10 cellular contexts compared by ENCODE assay signal in genomic region chr11:128689946-128690745, GRCh38. TPM values are rescaled to one million over a fixed set of nuclear protein-coding genes. Genes with fewer than 3 reads are reported as not detected.
DNase-seq lines count a peak whose midpoint lies in the region; ATAC-seq and TF ChIP-seq lines count a peak whose summit lies in the region.
"Had no signal": no experiment of that assay in that cellular context is flagged by ENCODE, and none has a peak within 500 bp of the region (broad histone marks: within the 10 kb centered on the region; RNA-seq: fewer than 3 reads in every experiment).

No MANE protein-coding gene starts in this region.

- no peak overlapping the region for H3K27ac ChIP-seq in GM23248
- H3K27ac ChIP-seq in gastrocnemius medialis: peak overlapping the region in 3 of 4 donors; percentile 5 to 83 (median 9)

- H3K27ac Mint-ChIP-seq in chondrocyte (ENCODE audit: unreplicated experiment): peak overlapping the region; percentile 8
- no peak overlapping the region for H3K27ac Mint-ChIP-seq in activated naive CD8-positive, alpha-beta T cell treated with anti-CD3 and anti-CD28 coated beads, Interleukin-2, amount 50 U/mL, for 24 hours
- H3K27ac Mint-ChIP-seq: natural killer cell had no signal

- peak overlapping the region; percentile 54 for H3K4me3 ChIP-seq in GM23248
- H3K4me3 ChIP-seq in iPS-15b (ENCODE audit: low read depth, low read length): peak overlapping the region; percentile 39
- peak overlapping the region; percentile 22 to 57 (median 38) for H3K4me3 ChIP-seq in gastrocnemius medialis

- peaks cover 21% of the 10 kb centered on the region for H3K79me2 ChIP-seq in GM23248 (ENCODE audit: insufficient read depth)

- peaks cover 41% of the 10 kb centered on the region for H3K27me3 Mint-ChIP-seq in chondrocyte (ENCODE audit: low read depth)
- H3K27me3 Mint-ChIP-seq in activated naive CD8-positive, alpha-beta T cell treated with anti-CD3 and anti-CD28 coated beads, Interleukin-2, amount 50 U/mL, for 24 hours: peaks cover 40% of the 10 kb centered on the region

- H3K36me3 ChIP-seq in GM23248 (ENCODE audit: low read depth): no peaks in the 10 kb centered on the region
- no peaks in the 10 kb centered on the region for H3K36me3 ChIP-seq in iPS-15b (ENCODE audit: control insufficient read depth, insufficient read depth, low read length)
- no peaks in the 10 kb centered on the region for H3K36me3 ChIP-seq in gastrocnemius medialis

- no peaks in the 10 kb centered on the region for H3K9me2 ChIP-seq in GM23248 (ENCODE audit: insufficient read depth)

- peak overlapping the region; percentile 47 for H3K9ac ChIP-seq in GM23248
- H3K9ac ChIP-seq in iPS-15b (ENCODE audit: low read depth, low read length): no peak overlapping the region

- in situ Hi-C loops in GM23248 (cut with MboI): no loop called here
- in situ Hi-C loops in gastrocnemius medialis (cut with MboI; ENCODE audit: low sequenced_read_pairs in 4 of 4): no loop called here

- no peaks in the 10 kb centered on the region for H4K20me1 ChIP-seq in GM23248 (ENCODE audit: insufficient read depth)

- H3K9me3 ChIP-seq in GM23248 (ENCODE audit: low read depth) (no peaks in the 10 kb centered on the region), iPS-15b (ENCODE audit: control insufficient read depth, insufficient read depth, low read length) (no peaks in the 10 kb centered on the region), gastrocnemius medialis (no peaks in the 10 kb centered on the region)

- H3K9me3 Mint-ChIP-seq in chondrocyte (ENCODE audit: low read depth): no peaks in the 10 kb centered on the region
- no peaks in the 10 kb centered on the region for H3K9me3 Mint-ChIP-seq in activated naive CD8-positive, alpha-beta T cell treated with anti-CD3 and anti-CD28 coated beads, Interleukin-2, amount 50 U/mL, for 24 hours

- TF ChIP-seq POLR2A in gastrocnemius medialis (IDR thresholded peaks at IDR 0.05): no peak

- H2AFZ ChIP-seq in GM23248: peak overlapping the region; percentile 77

- peak overlapping the region; percentile 56 for H3K4me3 Mint-ChIP-seq in chondrocyte (ENCODE audit: unreplicated experiment)
- no peak overlapping the region for H3K4me3 Mint-ChIP-seq in activated naive CD8-positive, alpha-beta T cell treated with anti-CD3 and anti-CD28 coated beads, Interleukin-2, amount 50 U/mL, for 24 hours

- intact Hi-C loops in gastrocnemius medialis (cut with DNase I; ENCODE audit: low total_unique reads): loop anchor here (10.0 kb wide), 1 partner anchor 145 kb away; no protein-coding TSS in a partner anchor

- H3K4me1 ChIP-seq in GM23248 (ENCODE audit: insufficient read depth): peaks cover 11% of the 10 kb centered on the region
- peaks cover 13% of the 10 kb centered on the region for H3K4me1 ChIP-seq in iPS-15b (ENCODE audit: control insufficient read depth, insufficient read depth, low read length)
- H3K4me1 ChIP-seq in gastrocnemius medialis: peaks cover 33 to 42% of the 10 kb centered on the region in 2 donors

- H3K36me3 Mint-ChIP-seq in chondrocyte (ENCODE audit: low read depth): no peaks in the 10 kb centered on the region
- H3K36me3 Mint-ChIP-seq in activated naive CD8-positive, alpha-beta T cell treated with anti-CD3 and anti-CD28 coated beads, Interleukin-2, amount 50 U/mL, for 24 hours (ENCODE audit: low read depth): no peaks in the 10 kb centered on the region
- H3K36me3 Mint-ChIP-seq: natural killer cell had no signal

- no peak for TF ChIP-seq CTCF in chondrocyte (IDR thresholded peaks at IDR 0.05)
- no peak for TF ChIP-seq CTCF in gastrocnemius medialis (IDR thresholded peaks at IDR 0.05 in 4 of 5, conservative IDR thresholded peaks at IDR 0.05 in 1 of 5)

- WGBS in GM23248 (ENCODE audit: low coverage in 1 of 2, low lambda C conversion rate in 2 of 2, missing lambda C conversion rate in 2 of 2), 2 experiments: 6 to 12% methylated on average over 34 to 35 of the region's 43 CpGs

- peaks cover 53% of the 10 kb centered on the region for H3K4me1 Mint-ChIP-seq in chondrocyte (ENCODE audit: low read depth)
- H3K4me1 Mint-ChIP-seq in activated naive CD8-positive, alpha-beta T cell treated with anti-CD3 and anti-CD28 coated beads, Interleukin-2, amount 50 U/mL, for 24 hours: peaks cover 42% of the 10 kb centered on the region

- DNase-seq in GM23248: peak; percentile 65
- no peak for DNase-seq in chondrocyte (ENCODE audit: low spot score)
- no peak for DNase-seq in gastrocnemius medialis
- DNase-seq in activated CD4-positive, CD25-positive, alpha-beta regulatory T cell treated with anti-CD3 and anti-CD28 coated beads, Interleukin-2, amount 50 U/mL, for 72 hours: no peak
- DNase-seq in mesenteric fat pad (ENCODE audit: low spot score): no peak
- no peak for DNase-seq in activated naive CD8-positive, alpha-beta T cell treated with anti-CD3 and anti-CD28 coated beads, Interleukin-2, amount 50 U/mL, for 24 hours
- DNase-seq: natural killer cell, SW 1271 had no signal

- peak overlapping the region; percentile 83 for H3K4me2 ChIP-seq in GM23248 (ENCODE audit: unreplicated experiment)

- H3K27me3 ChIP-seq in GM23248 (replicated peaks; ENCODE audit: insufficient read depth) (peaks cover 18% of the 10 kb centered on the region), iPS-15b (ENCODE audit: control insufficient read depth, insufficient read depth, low read length) (peaks cover 96% of the 10 kb centered on the region), gastrocnemius medialis (peaks cover 74 to 94% (median 85%) of the 10 kb centered on the region in 3 donors)

- no peak for ATAC-seq in gastrocnemius medialis
- ATAC-seq in HG03354 (IDR thresholded peaks at IDR 0.05; ENCODE audit: poor library complexity, severe bottlenecking, unreplicated experiment): no peak
- no peak for ATAC-seq in activated naive CD8-positive, alpha-beta T cell treated with anti-CD3 and anti-CD28 coated beads, Interleukin-2, amount 50 U/mL, for 24 hours
- ATAC-seq: natural killer cell had no signal

- no peaks in the 10 kb centered on the region for H3F3A ChIP-seq in GM23248 (ENCODE audit: insufficient read depth)

RNA-seq across cellular contexts. Expression of gene FLI1, which starts 3.7 kb away (rescaled TPM):
- total RNA-seq in GM23248 (2014; rRNA removed; shearing (Covaris generic)): 12.1 and 22.3 TPM in 2 replicates
- 15.5 and 16.8 TPM in 2 replicates for polyA plus RNA-seq in GM23248 (2016; fragmentation: Nextera tagmentation; extraction: Ambion mirVana)
- total RNA-seq in chondrocyte (9.4 to 22.0 TPM (median 9.9 TPM) in 3 replicates), gastrocnemius medialis (10 to 100 TPM in 2 of 4 donors, 1 to 10 TPM in 2; 8.4 to 16.5 (median 10.1) TPM), mesenteric fat pad (30.9 TPM)
